In the genomic region with DNA sequence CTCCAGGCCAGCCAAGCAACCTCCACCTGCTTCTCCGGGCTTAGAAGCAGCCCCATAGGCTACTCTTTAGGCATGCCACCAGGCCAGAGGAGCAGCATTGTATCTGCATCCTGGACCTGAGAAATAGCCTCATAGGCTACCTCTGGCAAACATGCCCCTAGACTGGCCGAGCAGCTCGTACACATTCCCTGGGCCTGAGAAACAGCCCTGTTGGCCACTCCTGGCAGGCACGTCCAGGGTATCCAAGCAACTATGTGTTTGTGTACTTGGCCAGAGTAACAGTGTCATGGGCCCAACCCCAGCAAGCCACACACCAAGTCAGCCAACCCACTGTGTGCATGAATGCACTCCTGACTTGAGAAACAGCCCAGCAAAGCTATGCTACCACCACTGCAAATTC, we compare ENCODE assay signal across 29 cellular contexts.
"Had no signal": no experiment of that assay in that cellular context is flagged by ENCODE, and none has a peak within 500 bp of the region (broad histone marks: within the 10 kb centered on the region; RNA-seq: fewer than 3 reads in every experiment).

No MANE protein-coding gene starts in this region.

- FAIRE-seq: keratinocyte, TTC549 had no signal

- H3K4me1 ChIP-seq: gastrocnemius medialis, lower lobe of right lung, uterus had no signal

- H3K4me3 ChIP-seq: gastrocnemius medialis, lower lobe of right lung, skin epidermis, thoracic aorta, uterus had no signal

- DNase-seq: activated CD4-positive, alpha-beta T cell treated with anti-CD3 and anti-CD28 coated beads for 4 hours; activated CD4-positive, alpha-beta T cell treated with anti-CD3 and anti-CD28 coated beads, Interleukin-2, amount 50 U/mL, for 4 hours; activated naive CD4-positive, alpha-beta T cell; activated T-cell treated with anti-CD3 and anti-CD28 coated beads for 4 hours; activated T-cell treated with anti-CD3 and anti-CD28 coated beads, Interleukin-2, amount 50 U/mL, for 72 hours; anterior cingulate cortex; dermis blood vessel endothelial cell; effector CD4-positive, alpha-beta T cell; gastrocnemius medialis; glutamatergic neuron; hippocampal formation; left colon; lower lobe of right lung; mesenchymal stem cell; naive thymus-derived CD8-positive, alpha-beta T cell; occipital lobe; stimulated activated CD4-positive, alpha-beta T cell treated with anti-CD3 and anti-CD28 coated beads, Interleukin-12 subunit alpha, Interleukin-12 subunit beta, amount 100 ng/mL, for 4 hours; stimulated activated CD4-positive, alpha-beta T cell treated with anti-CD3 and anti-CD28 coated beads, Interleukin-4, amount 100 ng/mL, for 1 hour; SW 1271; T-helper 9 cell; uterus had no signal

- H3K9me3 ChIP-seq: gastrocnemius medialis, lower lobe of right lung, uterus had no signal

- H3K27me3 ChIP-seq: gastrocnemius medialis, uterus had no signal

- H3K36me3 ChIP-seq: gastrocnemius medialis, lower lobe of right lung, thoracic aorta, uterus had no signal

- H3K27ac ChIP-seq: gastrocnemius medialis, lower lobe of right lung, skin epidermis, thoracic aorta, uterus, VCaP had no signal

- ATAC-seq: activated naive CD4-positive, alpha-beta T cell treated with anti-CD3 and anti-CD28 coated beads, Interleukin-2, amount 50 U/mL, for 72 hours; activated T-cell treated with anti-CD3 and anti-CD28 coated beads, Interleukin-2, amount 50 U/mL, for 72 hours; gastrocnemius medialis; left colon; lower lobe of right lung; naive thymus-derived CD8-positive, alpha-beta T cell; sciatic nerve; stimulated activated effector memory CD8-positive, alpha-beta T cell treated with anti-CD3 and anti-CD28 coated beads, Interleukin-12 subunit alpha, Interleukin-12 subunit beta, amount 100 ng/mL, for 72 hours had no signal
